ENCODE assay signal across 1 cellular context in the genomic region with DNA sequence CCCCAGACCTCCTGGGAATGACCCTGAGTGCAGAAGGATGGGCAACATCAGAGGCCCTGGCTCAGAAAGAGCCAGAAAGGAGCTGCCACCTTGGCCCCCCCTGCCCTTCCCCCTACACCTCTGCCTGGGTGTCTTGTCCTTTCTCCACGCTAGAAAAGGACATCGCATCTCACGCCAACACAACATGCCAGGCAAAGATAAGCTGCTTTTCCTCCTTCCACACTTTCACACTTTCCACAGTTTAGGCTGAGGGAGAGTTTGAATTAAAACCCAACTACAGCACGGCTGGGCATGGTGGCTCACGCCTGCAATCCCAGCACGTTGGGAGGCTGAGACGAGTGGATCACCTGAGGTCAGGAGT.
TF ChIP-seq lines count a peak whose summit lies in the region.

No MANE protein-coding gene starts in this region.

TF ChIP-seq in GM23338, 12 proteins besides CTCF, POLR2A, EP300 and RAD21 (continued from another document):
- TF ChIP-seq, protein P1, sequence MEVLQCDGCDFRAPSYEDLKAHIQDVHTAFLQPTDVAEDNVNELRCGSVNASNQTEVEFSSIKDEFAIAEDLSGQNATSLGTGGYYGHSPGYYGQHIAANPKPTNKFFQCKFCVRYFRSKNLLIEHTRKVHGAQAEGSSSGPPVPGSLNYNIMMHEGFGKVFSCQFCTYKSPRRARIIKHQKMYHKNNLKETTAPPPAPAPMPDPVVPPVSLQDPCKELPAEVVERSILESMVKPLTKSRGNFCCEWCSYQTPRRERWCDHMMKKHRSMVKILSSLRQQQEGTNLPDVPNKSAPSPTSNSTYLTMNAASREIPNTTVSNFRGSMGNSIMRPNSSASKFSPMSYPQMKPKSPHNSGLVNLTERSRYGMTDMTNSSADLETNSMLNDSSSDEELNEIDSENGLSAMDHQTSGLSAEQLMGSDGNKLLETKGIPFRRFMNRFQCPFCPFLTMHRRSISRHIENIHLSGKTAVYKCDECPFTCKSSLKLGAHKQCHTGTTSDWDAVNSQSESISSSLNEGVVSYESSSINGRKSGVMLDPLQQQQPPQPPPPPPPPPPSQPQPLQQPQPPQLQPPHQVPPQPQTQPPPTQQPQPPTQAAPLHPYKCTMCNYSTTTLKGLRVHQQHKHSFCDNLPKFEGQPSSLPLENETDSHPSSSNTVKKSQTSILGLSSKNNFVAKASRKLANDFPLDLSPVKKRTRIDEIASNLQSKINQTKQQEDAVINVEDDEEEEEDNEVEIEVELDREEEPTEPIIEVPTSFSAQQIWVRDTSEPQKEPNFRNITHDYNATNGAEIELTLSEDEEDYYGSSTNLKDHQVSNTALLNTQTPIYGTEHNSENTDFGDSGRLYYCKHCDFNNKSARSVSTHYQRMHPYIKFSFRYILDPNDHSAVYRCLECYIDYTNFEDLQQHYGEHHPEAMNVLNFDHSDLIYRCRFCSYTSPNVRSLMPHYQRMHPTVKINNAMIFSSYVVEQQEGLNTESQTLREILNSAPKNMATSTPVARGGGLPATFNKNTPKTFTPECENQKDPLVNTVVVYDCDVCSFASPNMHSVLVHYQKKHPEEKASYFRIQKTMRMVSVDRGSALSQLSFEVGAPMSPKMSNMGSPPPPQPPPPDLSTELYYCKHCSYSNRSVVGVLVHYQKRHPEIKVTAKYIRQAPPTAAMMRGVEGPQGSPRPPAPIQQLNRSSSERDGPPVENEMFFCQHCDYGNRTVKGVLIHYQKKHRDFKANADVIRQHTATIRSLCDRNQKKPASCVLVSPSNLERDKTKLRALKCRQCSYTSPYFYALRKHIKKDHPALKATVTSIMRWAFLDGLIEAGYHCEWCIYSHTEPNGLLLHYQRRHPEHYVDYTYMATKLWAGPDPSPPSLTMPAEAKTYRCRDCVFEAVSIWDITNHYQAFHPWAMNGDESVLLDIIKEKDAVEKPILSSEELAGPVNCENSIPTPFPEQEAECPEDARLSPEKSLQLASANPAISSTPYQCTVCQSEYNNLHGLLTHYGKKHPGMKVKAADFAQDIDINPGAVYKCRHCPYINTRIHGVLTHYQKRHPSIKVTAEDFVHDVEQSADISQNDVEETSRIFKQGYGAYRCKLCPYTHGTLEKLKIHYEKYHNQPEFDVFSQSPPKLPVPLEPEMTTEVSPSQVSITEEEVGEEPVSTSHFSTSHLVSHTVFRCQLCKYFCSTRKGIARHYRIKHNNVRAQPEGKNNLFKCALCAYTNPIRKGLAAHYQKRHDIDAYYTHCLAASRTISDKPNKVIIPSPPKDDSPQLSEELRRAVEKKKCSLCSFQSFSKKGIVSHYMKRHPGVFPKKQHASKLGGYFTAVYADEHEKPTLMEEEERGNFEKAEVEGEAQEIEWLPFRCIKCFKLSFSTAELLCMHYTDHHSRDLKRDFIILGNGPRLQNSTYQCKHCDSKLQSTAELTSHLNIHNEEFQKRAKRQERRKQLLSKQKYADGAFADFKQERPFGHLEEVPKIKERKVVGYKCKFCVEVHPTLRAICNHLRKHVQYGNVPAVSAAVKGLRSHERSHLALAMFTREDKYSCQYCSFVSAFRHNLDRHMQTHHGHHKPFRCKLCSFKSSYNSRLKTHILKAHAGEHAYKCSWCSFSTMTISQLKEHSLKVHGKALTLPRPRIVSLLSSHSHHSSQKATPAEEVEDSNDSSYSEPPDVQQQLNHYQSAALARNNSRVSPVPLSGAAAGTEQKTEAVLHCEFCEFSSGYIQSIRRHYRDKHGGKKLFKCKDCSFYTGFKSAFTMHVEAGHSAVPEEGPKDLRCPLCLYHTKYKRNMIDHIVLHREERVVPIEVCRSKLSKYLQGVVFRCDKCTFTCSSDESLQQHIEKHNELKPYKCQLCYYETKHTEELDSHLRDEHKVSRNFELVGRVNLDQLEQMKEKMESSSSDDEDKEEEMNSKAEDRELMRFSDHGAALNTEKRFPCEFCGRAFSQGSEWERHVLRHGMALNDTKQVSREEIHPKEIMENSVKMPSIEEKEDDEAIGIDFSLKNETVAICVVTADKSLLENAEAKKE (CRISPR knock-in tag; IDR thresholded peaks at IDR 0.05): no peak
- TF ChIP-seq, protein P2, sequence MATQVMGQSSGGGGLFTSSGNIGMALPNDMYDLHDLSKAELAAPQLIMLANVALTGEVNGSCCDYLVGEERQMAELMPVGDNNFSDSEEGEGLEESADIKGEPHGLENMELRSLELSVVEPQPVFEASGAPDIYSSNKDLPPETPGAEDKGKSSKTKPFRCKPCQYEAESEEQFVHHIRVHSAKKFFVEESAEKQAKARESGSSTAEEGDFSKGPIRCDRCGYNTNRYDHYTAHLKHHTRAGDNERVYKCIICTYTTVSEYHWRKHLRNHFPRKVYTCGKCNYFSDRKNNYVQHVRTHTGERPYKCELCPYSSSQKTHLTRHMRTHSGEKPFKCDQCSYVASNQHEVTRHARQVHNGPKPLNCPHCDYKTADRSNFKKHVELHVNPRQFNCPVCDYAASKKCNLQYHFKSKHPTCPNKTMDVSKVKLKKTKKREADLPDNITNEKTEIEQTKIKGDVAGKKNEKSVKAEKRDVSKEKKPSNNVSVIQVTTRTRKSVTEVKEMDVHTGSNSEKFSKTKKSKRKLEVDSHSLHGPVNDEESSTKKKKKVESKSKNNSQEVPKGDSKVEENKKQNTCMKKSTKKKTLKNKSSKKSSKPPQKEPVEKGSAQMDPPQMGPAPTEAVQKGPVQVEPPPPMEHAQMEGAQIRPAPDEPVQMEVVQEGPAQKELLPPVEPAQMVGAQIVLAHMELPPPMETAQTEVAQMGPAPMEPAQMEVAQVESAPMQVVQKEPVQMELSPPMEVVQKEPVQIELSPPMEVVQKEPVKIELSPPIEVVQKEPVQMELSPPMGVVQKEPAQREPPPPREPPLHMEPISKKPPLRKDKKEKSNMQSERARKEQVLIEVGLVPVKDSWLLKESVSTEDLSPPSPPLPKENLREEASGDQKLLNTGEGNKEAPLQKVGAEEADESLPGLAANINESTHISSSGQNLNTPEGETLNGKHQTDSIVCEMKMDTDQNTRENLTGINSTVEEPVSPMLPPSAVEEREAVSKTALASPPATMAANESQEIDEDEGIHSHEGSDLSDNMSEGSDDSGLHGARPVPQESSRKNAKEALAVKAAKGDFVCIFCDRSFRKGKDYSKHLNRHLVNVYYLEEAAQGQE (IDR thresholded peaks at IDR 0.05; ENCODE audit: unreplicated experiment): no peak
- no peak for TF ChIP-seq CREB1 (CRISPR knock-in tag; IDR thresholded peaks at IDR 0.05; ENCODE audit: low read depth)
- TF ChIP-seq POLR2AphosphoS5 (IDR thresholded peaks at IDR 0.05; ENCODE audit: low read depth): no peak
- TF ChIP-seq, protein P3, sequence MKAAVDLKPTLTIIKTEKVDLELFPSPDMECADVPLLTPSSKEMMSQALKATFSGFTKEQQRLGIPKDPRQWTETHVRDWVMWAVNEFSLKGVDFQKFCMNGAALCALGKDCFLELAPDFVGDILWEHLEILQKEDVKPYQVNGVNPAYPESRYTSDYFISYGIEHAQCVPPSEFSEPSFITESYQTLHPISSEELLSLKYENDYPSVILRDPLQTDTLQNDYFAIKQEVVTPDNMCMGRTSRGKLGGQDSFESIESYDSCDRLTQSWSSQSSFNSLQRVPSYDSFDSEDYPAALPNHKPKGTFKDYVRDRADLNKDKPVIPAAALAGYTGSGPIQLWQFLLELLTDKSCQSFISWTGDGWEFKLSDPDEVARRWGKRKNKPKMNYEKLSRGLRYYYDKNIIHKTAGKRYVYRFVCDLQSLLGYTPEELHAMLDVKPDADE (IDR thresholded peaks at IDR 0.05): no peak
- TF ChIP-seq JUNB (IDR thresholded peaks at IDR 0.05; ENCODE audit: unreplicated experiment): no peak
TF ChIP-seq in GM23338: peak in this region for 0.
